In genomic region chr12:67648306-67649164, GRCh38 we compare ENCODE assay signal across 1 cellular context.
TF ChIP-seq lines count a peak whose summit lies in the region.

Gene DYRK2, plus strand, starts transcription at chr12:67648745. Its CDS starts 389 bp downstream, at chr12:67649134.

TF ChIP-seq in HepG2, 621 proteins besides CTCF, POLR2A, EP300 and RAD21 (continued from another document and continues in another):
- TF ChIP-seq TP53 (CRISPR knock-in tag; conservative IDR thresholded peaks at IDR 0.05), result no peak
- TF ChIP-seq E2F2 (CRISPR knock-in tag; IDR thresholded peaks at IDR 0.05; ENCODE audit: borderline replicate concordance), result no peak
- no peak for TF ChIP-seq AGO2 (optimal IDR thresholded peaks at IDR 0.05; ENCODE audit: low read depth, low read length)
- 0 out of 2 replicates have a peak, but pooled peaks have one; percentile 36 for TF ChIP-seq DZIP1 (CRISPR knock-in tag; IDR thresholded peaks at IDR 0.05)
- no peak for TF ChIP-seq ZNF101 (CRISPR knock-in tag; IDR thresholded peaks at IDR 0.05; ENCODE audit: borderline replicate concordance, low read depth)
- TF ChIP-seq REXO4 (CRISPR knock-in tag; IDR thresholded peaks at IDR 0.05; ENCODE audit: borderline replicate concordance), result no peak
- TF ChIP-seq REST (IDR thresholded peaks at IDR 0.05; ENCODE audit: borderline replicate concordance in 1 of 2, low read depth in 1 of 2, low read length in 2 of 2), result no peak
- TF ChIP-seq, protein P1, sequence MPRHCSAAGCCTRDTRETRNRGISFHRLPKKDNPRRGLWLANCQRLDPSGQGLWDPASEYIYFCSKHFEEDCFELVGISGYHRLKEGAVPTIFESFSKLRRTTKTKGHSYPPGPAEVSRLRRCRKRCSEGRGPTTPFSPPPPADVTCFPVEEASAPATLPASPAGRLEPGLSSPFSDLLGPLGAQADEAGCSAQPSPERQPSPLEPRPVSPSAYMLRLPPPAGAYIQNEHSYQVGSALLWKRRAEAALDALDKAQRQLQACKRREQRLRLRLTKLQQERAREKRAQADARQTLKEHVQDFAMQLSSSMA (CRISPR knock-in tag; IDR thresholded peaks at IDR 0.05), result no peak
- TF ChIP-seq, protein P2, sequence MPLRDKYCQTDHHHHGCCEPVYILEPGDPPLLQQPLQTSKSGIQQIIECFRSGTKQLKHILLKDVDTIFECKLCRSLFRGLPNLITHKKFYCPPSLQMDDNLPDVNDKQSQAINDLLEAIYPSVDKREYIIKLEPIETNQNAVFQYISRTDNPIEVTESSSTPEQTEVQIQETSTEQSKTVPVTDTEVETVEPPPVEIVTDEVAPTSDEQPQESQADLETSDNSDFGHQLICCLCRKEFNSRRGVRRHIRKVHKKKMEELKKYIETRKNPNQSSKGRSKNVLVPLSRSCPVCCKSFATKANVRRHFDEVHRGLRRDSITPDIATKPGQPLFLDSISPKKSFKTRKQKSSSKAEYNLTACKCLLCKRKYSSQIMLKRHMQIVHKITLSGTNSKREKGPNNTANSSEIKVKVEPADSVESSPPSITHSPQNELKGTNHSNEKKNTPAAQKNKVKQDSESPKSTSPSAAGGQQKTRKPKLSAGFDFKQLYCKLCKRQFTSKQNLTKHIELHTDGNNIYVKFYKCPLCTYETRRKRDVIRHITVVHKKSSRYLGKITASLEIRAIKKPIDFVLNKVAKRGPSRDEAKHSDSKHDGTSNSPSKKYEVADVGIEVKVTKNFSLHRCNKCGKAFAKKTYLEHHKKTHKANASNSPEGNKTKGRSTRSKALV (CRISPR knock-in tag; IDR thresholded peaks at IDR 0.05), result peak; percentile 49; the same call in 1 of the 2 replicates
- TF ChIP-seq, protein P3, sequence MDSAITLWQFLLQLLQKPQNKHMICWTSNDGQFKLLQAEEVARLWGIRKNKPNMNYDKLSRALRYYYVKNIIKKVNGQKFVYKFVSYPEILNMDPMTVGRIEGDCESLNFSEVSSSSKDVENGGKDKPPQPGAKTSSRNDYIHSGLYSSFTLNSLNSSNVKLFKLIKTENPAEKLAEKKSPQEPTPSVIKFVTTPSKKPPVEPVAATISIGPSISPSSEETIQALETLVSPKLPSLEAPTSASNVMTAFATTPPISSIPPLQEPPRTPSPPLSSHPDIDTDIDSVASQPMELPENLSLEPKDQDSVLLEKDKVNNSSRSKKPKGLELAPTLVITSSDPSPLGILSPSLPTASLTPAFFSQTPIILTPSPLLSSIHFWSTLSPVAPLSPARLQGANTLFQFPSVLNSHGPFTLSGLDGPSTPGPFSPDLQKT (CRISPR knock-in tag; IDR thresholded peaks at IDR 0.05; ENCODE audit: borderline replicate concordance), result no peak
- TF ChIP-seq, protein P4, sequence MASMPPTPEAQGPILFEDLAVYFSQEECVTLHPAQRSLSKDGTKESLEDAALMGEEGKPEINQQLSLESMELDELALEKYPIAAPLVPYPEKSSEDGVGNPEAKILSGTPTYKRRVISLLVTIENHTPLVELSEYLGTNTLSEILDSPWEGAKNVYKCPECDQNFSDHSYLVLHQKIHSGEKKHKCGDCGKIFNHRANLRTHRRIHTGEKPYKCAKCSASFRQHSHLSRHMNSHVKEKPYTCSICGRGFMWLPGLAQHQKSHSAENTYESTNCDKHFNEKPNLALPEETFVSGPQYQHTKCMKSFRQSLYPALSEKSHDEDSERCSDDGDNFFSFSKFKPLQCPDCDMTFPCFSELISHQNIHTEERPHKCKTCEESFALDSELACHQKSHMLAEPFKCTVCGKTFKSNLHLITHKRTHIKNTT (CRISPR knock-in tag; IDR thresholded peaks at IDR 0.05), result no peak
- TF ChIP-seq KLF6 (CRISPR knock-in tag; IDR thresholded peaks at IDR 0.05), result no peak
- TF ChIP-seq MEIS2 (CRISPR knock-in tag; IDR thresholded peaks at IDR 0.05), result 0 out of 2 replicates have a peak, but pooled peaks have one; percentile 48
- TF ChIP-seq ZNF792 (CRISPR knock-in tag; IDR thresholded peaks at IDR 0.05), result no peak; the same call in 1 of the 2 replicates
- no peak for TF ChIP-seq GRHL1 (CRISPR knock-in tag; conservative IDR thresholded peaks at IDR 0.05)
- no peak for TF ChIP-seq ZHX2 (IDR thresholded peaks at IDR 0.05; ENCODE audit: low read depth)
- no peak for TF ChIP-seq ZHX2 (CRISPR knock-in tag; IDR thresholded peaks at IDR 0.05; ENCODE audit: borderline replicate concordance)
- TF ChIP-seq, protein P5, sequence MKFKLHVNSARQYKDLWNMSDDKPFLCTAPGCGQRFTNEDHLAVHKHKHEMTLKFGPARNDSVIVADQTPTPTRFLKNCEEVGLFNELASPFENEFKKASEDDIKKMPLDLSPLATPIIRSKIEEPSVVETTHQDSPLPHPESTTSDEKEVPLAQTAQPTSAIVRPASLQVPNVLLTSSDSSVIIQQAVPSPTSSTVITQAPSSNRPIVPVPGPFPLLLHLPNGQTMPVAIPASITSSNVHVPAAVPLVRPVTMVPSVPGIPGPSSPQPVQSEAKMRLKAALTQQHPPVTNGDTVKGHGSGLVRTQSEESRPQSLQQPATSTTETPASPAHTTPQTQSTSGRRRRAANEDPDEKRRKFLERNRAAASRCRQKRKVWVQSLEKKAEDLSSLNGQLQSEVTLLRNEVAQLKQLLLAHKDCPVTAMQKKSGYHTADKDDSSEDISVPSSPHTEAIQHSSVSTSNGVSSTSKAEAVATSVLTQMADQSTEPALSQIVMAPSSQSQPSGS (CRISPR knock-in tag; IDR thresholded peaks at IDR 0.05), result no peak
- peak; percentile 75; the same call in 1 of the 2 replicates for TF ChIP-seq NFKB2 (CRISPR knock-in tag; IDR thresholded peaks at IDR 0.05; ENCODE audit: borderline replicate concordance)
- peak; percentile 46 for TF ChIP-seq ZBTB7B (CRISPR knock-in tag; IDR thresholded peaks at IDR 0.05)
- no peak for TF ChIP-seq SATB2 (CRISPR knock-in tag; IDR thresholded peaks at IDR 0.05)
- peak; percentile 69 for TF ChIP-seq MAX (IDR thresholded peaks at IDR 0.05)
- TF ChIP-seq, protein P6, sequence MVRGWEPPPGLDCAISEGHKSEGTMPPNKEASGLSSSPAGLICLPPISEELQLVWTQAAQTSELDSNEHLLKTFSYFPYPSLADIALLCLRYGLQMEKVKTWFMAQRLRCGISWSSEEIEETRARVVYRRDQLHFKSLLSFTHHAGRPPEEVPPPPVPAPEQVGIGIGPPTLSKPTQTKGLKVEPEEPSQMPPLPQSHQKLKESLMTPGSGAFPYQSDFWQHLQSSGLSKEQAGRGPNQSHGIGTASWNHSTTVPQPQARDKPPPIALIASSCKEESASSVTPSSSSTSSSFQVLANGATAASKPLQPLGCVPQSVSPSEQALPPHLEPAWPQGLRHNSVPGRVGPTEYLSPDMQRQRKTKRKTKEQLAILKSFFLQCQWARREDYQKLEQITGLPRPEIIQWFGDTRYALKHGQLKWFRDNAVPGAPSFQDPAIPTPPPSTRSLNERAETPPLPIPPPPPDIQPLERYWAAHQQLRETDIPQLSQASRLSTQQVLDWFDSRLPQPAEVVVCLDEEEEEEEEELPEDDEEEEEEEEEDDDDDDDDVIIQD (CRISPR knock-in tag; IDR thresholded peaks at IDR 0.05; ENCODE audit: low read depth), result no peak
